In genomic region chr4:5836943-5837342, GRCh38 we compare ENCODE assay signal across 20 cellular contexts.
"Had no signal": no experiment of that assay in that cellular context is flagged by ENCODE, and none has a peak within 500 bp of the region (broad histone marks: within the 10 kb centered on the region; RNA-seq: fewer than 3 reads in every experiment).

No MANE protein-coding gene starts in this region.

- DNase-seq: effector CD4-positive, alpha-beta T cell; foreskin fibroblast; glutamatergic neuron; immature natural killer cell; kidney; left cardiac atrium; mesendoderm; naive B cell; psoas muscle; retina; stimulated activated CD4-positive, alpha-beta T cell treated with anti-CD3 and anti-CD28 coated beads, Interleukin-15, amount 100 ng/mL, for 24 hours; stimulated activated CD4-positive, alpha-beta T cell treated with anti-CD3 and anti-CD28 coated beads, Interleukin-1b, Interleukin-23, amount 100 ng/mL, for 48 hours; stimulated activated CD4-positive, alpha-beta T cell treated with anti-CD3 and anti-CD28 coated beads, Interleukin-4, amount 100 ng/mL, for 24 hours; tibial artery; upper lobe of right lung had no signal

- H3K4me1 Mint-ChIP-seq: immature natural killer cell; naive B cell; stimulated activated memory B cell treated with anti-CD40 and anti-IgM and Interleukin-4, amounts not matched to agents 10 μg/mL and 1 μg/mL and 100 μg/mL, for 72 hours had no signal

- H3K27me3 Mint-ChIP-seq: stimulated activated memory B cell treated with anti-CD40 and anti-IgM and Interleukin-4, amounts not matched to agents 10 μg/mL and 1 μg/mL and 100 μg/mL, for 72 hours; stimulated activated naive CD8-positive, alpha-beta T cell treated with anti-CD3 and anti-CD28 coated beads, Interleukin-15, Interleukin-2, amounts not matched to agents 100 ng/mL and 50 ng/mL, for 24 hours had no signal

- FAIRE-seq: kidney had no signal

- H3K9me3 Mint-ChIP-seq: immature natural killer cell; naive B cell; nephron; stimulated activated memory B cell treated with anti-CD40 and anti-IgM and Interleukin-4, amounts not matched to agents 10 μg/mL and 1 μg/mL and 100 μg/mL, for 72 hours; stimulated activated naive CD8-positive, alpha-beta T cell treated with anti-CD3 and anti-CD28 coated beads, Interleukin-15, Interleukin-2, amounts not matched to agents 100 ng/mL and 50 ng/mL, for 24 hours had no signal

- ATAC-seq: gastroesophageal sphincter; left cardiac atrium; psoas muscle; sciatic nerve; stimulated activated memory B cell treated with anti-CD40 and anti-IgM and Interleukin-4, amounts not matched to agents 10 μg/mL and 1 μg/mL and 100 μg/mL, for 72 hours; upper lobe of right lung had no signal

- H3K27ac Mint-ChIP-seq: immature natural killer cell; nephron; stimulated activated memory B cell treated with anti-CD40 and anti-IgM and Interleukin-4, amounts not matched to agents 10 μg/mL and 1 μg/mL and 100 μg/mL, for 72 hours; stimulated activated naive CD8-positive, alpha-beta T cell treated with anti-CD3 and anti-CD28 coated beads, Interleukin-15, Interleukin-2, amounts not matched to agents 100 ng/mL and 50 ng/mL, for 24 hours had no signal

- H3K4me3 Mint-ChIP-seq: immature natural killer cell; naive B cell; nephron; stimulated activated memory B cell treated with anti-CD40 and anti-IgM and Interleukin-4, amounts not matched to agents 10 μg/mL and 1 μg/mL and 100 μg/mL, for 72 hours; stimulated activated naive CD8-positive, alpha-beta T cell treated with anti-CD3 and anti-CD28 coated beads, Interleukin-15, Interleukin-2, amounts not matched to agents 100 ng/mL and 50 ng/mL, for 24 hours had no signal

- H3K36me3 Mint-ChIP-seq: immature natural killer cell; naive B cell; stimulated activated memory B cell treated with anti-CD40 and anti-IgM and Interleukin-4, amounts not matched to agents 10 μg/mL and 1 μg/mL and 100 μg/mL, for 72 hours had no signal
